21 cellular contexts compared by ENCODE assay signal in the genomic region with DNA sequence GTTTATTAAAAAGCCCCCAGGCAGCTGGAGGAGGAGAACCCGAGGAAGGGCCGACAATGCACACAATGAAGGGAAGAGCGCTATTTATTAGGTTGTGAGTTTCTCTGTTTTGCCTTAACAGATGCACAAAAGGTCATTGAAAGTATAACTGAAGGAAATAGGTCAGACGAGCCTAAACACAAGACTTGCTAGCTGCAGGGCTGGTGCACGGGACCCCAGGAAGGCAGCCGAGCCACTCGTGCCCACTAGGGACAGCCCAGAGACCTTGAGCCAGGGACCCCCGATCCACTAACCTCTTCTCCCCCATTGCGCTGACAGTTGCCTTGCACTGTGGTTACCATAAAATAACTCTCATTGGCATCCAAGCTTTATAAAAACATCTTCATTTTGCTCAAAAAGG. TPM values are rescaled to one million over a fixed set of nuclear protein-coding genes. Genes with fewer than 3 reads are reported as not detected.
DNase-seq lines count a peak whose midpoint lies in the region; ATAC-seq and TF ChIP-seq lines count a peak whose summit lies in the region.
"Had no signal": no experiment of that assay in that cellular context is flagged by ENCODE, and none has a peak within 500 bp of the region (broad histone marks: within the 10 kb centered on the region; RNA-seq: fewer than 3 reads in every experiment).

No MANE protein-coding gene starts in this region.

- H2AFZ ChIP-seq in IMR-90 (replicated peaks; ENCODE audit: low read length, poor library complexity), result no peak overlapping the region
- H2AFZ ChIP-seq: parathyroid adenoma had no signal

- H3K4ac ChIP-seq in IMR-90 (ENCODE audit: low read depth, low read length), result no peak overlapping the region

- no peak for TF ChIP-seq EP300 in sigmoid colon (IDR thresholded peaks at IDR 0.05)

- no peak for TF ChIP-seq RAD21 in IMR-90 (IDR thresholded peaks at IDR 0.05; ENCODE audit: low read length)

- dilution Hi-C loops in IMR-90 (cut with HindIII; ENCODE audit: low sequenced_read_pairs, unreplicated experiment), result no loop called here

- intact Hi-C loops in IMR-90 (cut with micrococcal nuclease) (no loop called here), sigmoid colon (cut with DNase I) (no loop called here)
- intact Hi-C loops in activated T-helper 1 cell treated with anti-CD3 and anti-CD28 coated beads, Interleukin-12 subunit alpha, Interleukin-12 subunit beta, Interleukin-2, Interleukin-4 antibody, amounts not matched to agents 30 ng/mL and 10 ng/mL and 1 ng/mL, durations not matched to agents 14 hours and 24 hours and 36 hours (cut with micrococcal nuclease), result no loop called here

- no peak for ATAC-seq in IMR-90 (ENCODE audit: low read depth)
- no peak for ATAC-seq in central memory CD8-positive, alpha-beta T cell (replicated peaks; ENCODE audit: extremely low read depth, poor library complexity, severe bottlenecking)
- ATAC-seq in foreskin keratinocyte, result no peak
- no peak for ATAC-seq in HG03159 (IDR thresholded peaks at IDR 0.05; ENCODE audit: unreplicated experiment)

- BruUV-seq in IMR-90 (replicated peaks; lab: Mats Ljungman, UMichigan), result TSS peak; percentile 85

- no peaks in the 10 kb centered on the region for H3K27me3 ChIP-seq in IMR-90 (ENCODE audit: control insufficient read depth, insufficient read depth, low read length)
- H3K27me3 ChIP-seq in sigmoid colon, result no peaks in the 10 kb centered on the region
- no peaks in the 10 kb centered on the region for H3K27me3 ChIP-seq in foreskin keratinocyte
- H3K27me3 ChIP-seq: ascending aorta, transverse colon had no signal

- H4K8ac ChIP-seq in IMR-90 (ENCODE audit: low read depth in 2 of 2, low read length in 2 of 2), result no peak overlapping the region

- no peaks in the 10 kb centered on the region for H3K9me3 Mint-ChIP-seq in activated CD4-positive, alpha-beta T cell treated with anti-CD3 and anti-CD28 coated beads, Interleukin-2, amount 10 ng/mL, durations not matched to agents 7 days and 5 days
- no peaks in the 10 kb centered on the region for H3K9me3 Mint-ChIP-seq in central memory CD8-positive, alpha-beta T cell
- no peaks in the 10 kb centered on the region for H3K9me3 Mint-ChIP-seq in activated T-helper 1 cell treated with anti-CD3 and anti-CD28 coated beads, Interleukin-12 subunit alpha, Interleukin-12 subunit beta, Interleukin-2, Interleukin-4 antibody, amounts not matched to agents 30 ng/mL and 10 ng/mL and 1 ng/mL, durations not matched to agents 14 hours and 24 hours and 36 hours
- H3K9me3 Mint-ChIP-seq: CD4-positive, CD25-positive, alpha-beta regulatory T cell had no signal

- H3K4me2 ChIP-seq in IMR-90 (ENCODE audit: low read depth, low read length), result no peak overlapping the region

- no peak overlapping the region for H3K18ac ChIP-seq in IMR-90 (ENCODE audit: low read depth, low read length)

- POLR2A ChIA-PET in activated CD4-positive, alpha-beta T cell treated with anti-CD3 and anti-CD28 coated beads, Interleukin-2, amount 10 ng/mL, durations not matched to agents 7 days and 5 days (lab: Charles Lee), result no interaction called here
- POLR2A ChIA-PET in IMR-90 (lab: Charles Lee; ENCODE audit: unreplicated experiment), result no interaction called here

- H3K9me3 ChIP-seq in IMR-90 (ENCODE audit: control insufficient read depth, insufficient read depth, low read length) (no peaks in the 10 kb centered on the region), sigmoid colon (no peaks in the 10 kb centered on the region)
- H3K9me3 ChIP-seq: ascending aorta, transverse colon had no signal

- peaks cover 28 to 48% of the 10 kb centered on the region in 2 experiments for H3K79me1 ChIP-seq in IMR-90 (ENCODE audit: low read depth in 1 of 2, low read length in 2 of 2)

- H3K4me1 ChIP-seq in IMR-90 (ENCODE audit: control insufficient read depth, insufficient read depth, low read length) (no peaks in the 10 kb centered on the region), sigmoid colon (peaks cover 0 to 2% (median 0%) of the 10 kb centered on the region in 4 donors), foreskin keratinocyte (no peaks in the 10 kb centered on the region)
- H3K4me1 ChIP-seq: ascending aorta, parathyroid adenoma, transverse colon had no signal

- TF ChIP-seq POLR2A in IMR-90 (IDR thresholded peaks at IDR 0.05; ENCODE audit: low read depth, low read length) (no peak), sigmoid colon (IDR thresholded peaks at IDR 0.05) (no peak)

- H3K4me3 ChIP-seq in IMR-90 (ENCODE audit: insufficient read depth, low read depth, low read length), result no peak overlapping the region
- H3K4me3 ChIP-seq in sigmoid colon, result no peak overlapping the region
- H3K4me3 ChIP-seq: ascending aorta, transverse colon had no signal

- 88% methylated on average over 5 of the region's 9 CpGs; no CpG with 5 or more reads in 1 of the 2 experiments for WGBS in IMR-90 (ENCODE audit: extremely low coverage in 2 of 2, insufficient read length in 1 of 2), 2 experiments
- WGBS in sigmoid colon, 2 donors, result 86 to 87% methylated on average over 9 of the region's 9 CpGs

- H3K9ac ChIP-seq in IMR-90 (ENCODE audit: low read depth, low read length), result no peak overlapping the region
- H3K9ac ChIP-seq: parathyroid adenoma had no signal

- no peak overlapping the region for H3K23ac ChIP-seq in IMR-90 (ENCODE audit: low read depth, low read length)

- no peak overlapping the region for H3K4me3 Mint-ChIP-seq in activated CD4-positive, alpha-beta T cell treated with anti-CD3 and anti-CD28 coated beads, Interleukin-2, amount 10 ng/mL, durations not matched to agents 7 days and 5 days
- no peak overlapping the region for H3K4me3 Mint-ChIP-seq in central memory CD8-positive, alpha-beta T cell
- no peak overlapping the region for H3K4me3 Mint-ChIP-seq in activated T-helper 1 cell treated with anti-CD3 and anti-CD28 coated beads, Interleukin-12 subunit alpha, Interleukin-12 subunit beta, Interleukin-2, Interleukin-4 antibody, amounts not matched to agents 30 ng/mL and 10 ng/mL and 1 ng/mL, durations not matched to agents 14 hours and 24 hours and 36 hours
- H3K4me3 Mint-ChIP-seq: CD4-positive, CD25-positive, alpha-beta regulatory T cell had no signal

- CTCF ChIA-PET in activated CD4-positive, alpha-beta T cell treated with anti-CD3 and anti-CD28 coated beads, Interleukin-2, amount 10 ng/mL, durations not matched to agents 7 days and 5 days (lab: Charles Lee), result interaction anchor here (1.7 kb wide), 1 partner anchor 10 kb away, joined by 3 read pairs; no protein-coding TSS in a partner anchor
- CTCF ChIA-PET in IMR-90 (lab: Yijun Ruan, JAX), result no interaction called here

- no peak for TF ChIP-seq CTCF in IMR-90 (conservative IDR thresholded peaks at IDR 0.05; ENCODE audit: low read depth, low read length)
- TF ChIP-seq CTCF in sigmoid colon (IDR thresholded peaks at IDR 0.05), result no peak
- TF ChIP-seq CTCF in foreskin keratinocyte (conservative IDR thresholded peaks at IDR 0.05), result no peak

- no peak overlapping the region for H3K27ac ChIP-seq in IMR-90 (ENCODE audit: insufficient read depth, low read length)
- H3K27ac ChIP-seq in sigmoid colon, result no peak overlapping the region
- H3K27ac ChIP-seq in foreskin keratinocyte, result no peak overlapping the region
- H3K27ac ChIP-seq: ascending aorta, parathyroid adenoma, transverse colon had no signal

- no peak overlapping the region for H4K91ac ChIP-seq in IMR-90 (ENCODE audit: insufficient read depth, low read depth, low read length)

- H3K27ac Mint-ChIP-seq in activated CD4-positive, alpha-beta T cell treated with anti-CD3 and anti-CD28 coated beads, Interleukin-2, amount 10 ng/mL, durations not matched to agents 7 days and 5 days, result peak overlapping the region; percentile 68
- H3K27ac Mint-ChIP-seq in central memory CD8-positive, alpha-beta T cell (ENCODE audit: low read depth), result peak overlapping the region; percentile 95
- H3K27ac Mint-ChIP-seq in activated T-helper 1 cell treated with anti-CD3 and anti-CD28 coated beads, Interleukin-12 subunit alpha, Interleukin-12 subunit beta, Interleukin-2, Interleukin-4 antibody, amounts not matched to agents 30 ng/mL and 10 ng/mL and 1 ng/mL, durations not matched to agents 14 hours and 24 hours and 36 hours, result no peak overlapping the region
- H3K27ac Mint-ChIP-seq: CD4-positive, CD25-positive, alpha-beta regulatory T cell had no signal

- H2BK15ac ChIP-seq in IMR-90 (ENCODE audit: low read depth, low read length), result no peak overlapping the region

- in situ Hi-C loops in IMR-90 (cut with MboI; ENCODE audit: low sequenced_read_pairs), result no loop called here

- H2BK20ac ChIP-seq in IMR-90 (ENCODE audit: low read depth, low read length), result no peak overlapping the region

- H2BK120ac ChIP-seq in IMR-90 (ENCODE audit: low read depth, low read length), result no peak overlapping the region

- peaks cover 66% of the 10 kb centered on the region for H3K36me3 ChIP-seq in IMR-90 (ENCODE audit: control insufficient read depth, insufficient read depth, low read length)
- H3K36me3 ChIP-seq in sigmoid colon, result peaks cover 29 to 91% (median 60%) of the 10 kb centered on the region in 4 donors

- no peaks in the 10 kb centered on the region for H3K27me3 Mint-ChIP-seq in activated CD4-positive, alpha-beta T cell treated with anti-CD3 and anti-CD28 coated beads, Interleukin-2, amount 10 ng/mL, durations not matched to agents 7 days and 5 days
- no peaks in the 10 kb centered on the region for H3K27me3 Mint-ChIP-seq in central memory CD8-positive, alpha-beta T cell
- no peaks in the 10 kb centered on the region for H3K27me3 Mint-ChIP-seq in activated T-helper 1 cell treated with anti-CD3 and anti-CD28 coated beads, Interleukin-12 subunit alpha, Interleukin-12 subunit beta, Interleukin-2, Interleukin-4 antibody, amounts not matched to agents 30 ng/mL and 10 ng/mL and 1 ng/mL, durations not matched to agents 14 hours and 24 hours and 36 hours (ENCODE audit: insufficient read depth)
- H3K27me3 Mint-ChIP-seq: CD4-positive, CD25-positive, alpha-beta regulatory T cell had no signal

- no peak overlapping the region for H2AK5ac ChIP-seq in IMR-90 (ENCODE audit: low read depth, low read length)

- H4K20me1 ChIP-seq in IMR-90 (ENCODE audit: insufficient read depth, low read length), result peaks cover 9% of the 10 kb centered on the region

- no peak for DNase-seq in activated CD4-positive, alpha-beta T cell treated with anti-CD3 and anti-CD28 coated beads, Interleukin-2, amount 10 ng/mL, durations not matched to agents 7 days and 5 days
- no peak for DNase-seq in activated CD4-positive, alpha-beta T cell treated with anti-CD3 and anti-CD28 coated beads, Interleukin-2, amount 50 U/mL, for 4 hours
- DNase-seq in IMR-90 (no peak), sigmoid colon (peak; percentile 36), foreskin keratinocyte (no peak)
- DNase-seq in central memory CD8-positive, alpha-beta T cell (ENCODE audit: low spot score in 2 of 2), result no peak
- no peak for DNase-seq in activated T-helper 1 cell treated with anti-CD3 and anti-CD28 coated beads, Interleukin-12 subunit alpha, Interleukin-12 subunit beta, Interleukin-2, Interleukin-4 antibody, amounts not matched to agents 30 ng/mL and 10 ng/mL and 1 ng/mL, durations not matched to agents 14 hours and 24 hours and 36 hours (ENCODE audit: low spot score)
- DNase-seq: activated T-cell treated with anti-CD3 and anti-CD28 coated beads, Interleukin-2, amount 50 U/mL, for 1 hour; CD4-positive, CD25-positive, alpha-beta regulatory T cell; NCI-H1105; NCI-H2171; NCI-H82; stimulated activated naive CD4-positive, alpha-beta T cell; T-helper 2 cell; transverse colon had no signal

- H2AK9ac ChIP-seq in IMR-90 (replicated peaks; ENCODE audit: low read depth, low read length, poor library complexity), result no peak overlapping the region

- peaks cover 56% of the 10 kb centered on the region for H3K36me3 Mint-ChIP-seq in activated CD4-positive, alpha-beta T cell treated with anti-CD3 and anti-CD28 coated beads, Interleukin-2, amount 10 ng/mL, durations not matched to agents 7 days and 5 days (ENCODE audit: low read depth)
- H3K36me3 Mint-ChIP-seq in central memory CD8-positive, alpha-beta T cell (ENCODE audit: insufficient read depth), result peaks cover 72% of the 10 kb centered on the region
- H3K36me3 Mint-ChIP-seq in activated T-helper 1 cell treated with anti-CD3 and anti-CD28 coated beads, Interleukin-12 subunit alpha, Interleukin-12 subunit beta, Interleukin-2, Interleukin-4 antibody, amounts not matched to agents 30 ng/mL and 10 ng/mL and 1 ng/mL, durations not matched to agents 14 hours and 24 hours and 36 hours (ENCODE audit: low read depth), result peaks cover 55% of the 10 kb centered on the region

- H3K9me1 ChIP-seq in IMR-90 (ENCODE audit: insufficient read depth, low read length), result peaks cover 4% of the 10 kb centered on the region; the same call in 1 of the 2 replicates

- no peak overlapping the region for H3K56ac ChIP-seq in IMR-90 (ENCODE audit: extremely low read depth, insufficient read depth, low read length)

- H3K4me1 Mint-ChIP-seq in activated CD4-positive, alpha-beta T cell treated with anti-CD3 and anti-CD28 coated beads, Interleukin-2, amount 10 ng/mL, durations not matched to agents 7 days and 5 days, result no peaks in the 10 kb centered on the region
- peaks cover 11% of the 10 kb centered on the region for H3K4me1 Mint-ChIP-seq in central memory CD8-positive, alpha-beta T cell
- H3K4me1 Mint-ChIP-seq in activated T-helper 1 cell treated with anti-CD3 and anti-CD28 coated beads, Interleukin-12 subunit alpha, Interleukin-12 subunit beta, Interleukin-2, Interleukin-4 antibody, amounts not matched to agents 30 ng/mL and 10 ng/mL and 1 ng/mL, durations not matched to agents 14 hours and 24 hours and 36 hours (ENCODE audit: low read depth), result peaks cover 9% of the 10 kb centered on the region

- H3K14ac ChIP-seq in IMR-90 (replicated peaks; ENCODE audit: low read depth, low read length), result no peak overlapping the region

- H2BK5ac ChIP-seq in IMR-90 (ENCODE audit: low read depth, low read length, poor library complexity, severe bottlenecking), result no peak overlapping the region

- no peak overlapping the region for H4K5ac ChIP-seq in IMR-90 (ENCODE audit: low read depth, low read length)

RNA-seq across cellular contexts. Expression of gene LITAFD, which starts 11.3 kb away (rescaled TPM):
- total RNA-seq in activated CD4-positive, alpha-beta T cell treated with anti-CD3 and anti-CD28 coated beads, Interleukin-2, amount 10 ng/mL, durations not matched to agents 7 days and 5 days, result not detected
- total RNA-seq in IMR-90 (2012; rRNA removed) (not detected in 2 replicates), sigmoid colon (not detected), foreskin keratinocyte (not detected in 2 replicates)
- polyA plus RNA-seq in IMR-90 (2012; rRNA removed) (not detected in 2 replicates), sigmoid colon (not detected), foreskin keratinocyte (not detected in 2 replicates)
- not detected in 2 replicates for polyA plus RNA-seq in IMR-90 (2012; cell fraction: cytosol; rRNA removed)
- not detected in 2 replicates for polyA plus RNA-seq in IMR-90 (2012; cell fraction: nucleus; rRNA removed; ENCODE audit: low replicate concordance)
- not detected in 2 replicates for total RNA-seq in activated T-helper 1 cell treated with anti-CD3 and anti-CD28 coated beads, Interleukin-12 subunit alpha, Interleukin-12 subunit beta, Interleukin-2, Interleukin-4 antibody, amounts not matched to agents 30 ng/mL and 10 ng/mL and 1 ng/mL, durations not matched to agents 14 hours and 24 hours and 36 hours
- total RNA-seq: ascending aorta; CD4-positive, CD25-positive, alpha-beta regulatory T cell; epithelial cell of proximal tubule; liver; myocyte; transverse colon had no signal
- polyA plus RNA-seq: CD4-positive, CD25-positive, alpha-beta regulatory T cell; liver had no signal

RNA-seq across cellular contexts. Expression of gene CARHSP1, which starts 24.6 kb away (rescaled TPM):
- total RNA-seq in activated CD4-positive, alpha-beta T cell treated with anti-CD3 and anti-CD28 coated beads, Interleukin-2, amount 10 ng/mL, durations not matched to agents 7 days and 5 days, result 100 to 1,000 TPM; 172 to 189 TPM
- total RNA-seq in IMR-90 (2012; rRNA removed) (96.4 and 138 TPM in 2 replicates), sigmoid colon (10 to 100 TPM; 32.1 to 79.5 (median 52.8) TPM), foreskin keratinocyte (209 and 212 TPM in 2 replicates)
- polyA plus RNA-seq in IMR-90 (2012; rRNA removed) (121 and 150 TPM in 2 replicates), sigmoid colon (100 to 1,000 TPM; 121 to 154 (median 134) TPM), foreskin keratinocyte (285 and 287 TPM in 2 replicates)
- polyA plus RNA-seq in IMR-90 (2012; cell fraction: cytosol; rRNA removed), result 89.9 and 241 TPM in 2 replicates
- 47.6 and 87.9 TPM in 2 replicates for polyA plus RNA-seq in IMR-90 (2012; cell fraction: nucleus; rRNA removed; ENCODE audit: low replicate concordance)
- 79.4 and 80.5 TPM in 2 replicates for total RNA-seq in activated T-helper 1 cell treated with anti-CD3 and anti-CD28 coated beads, Interleukin-12 subunit alpha, Interleukin-12 subunit beta, Interleukin-2, Interleukin-4 antibody, amounts not matched to agents 30 ng/mL and 10 ng/mL and 1 ng/mL, durations not matched to agents 14 hours and 24 hours and 36 hours
